1 cellular context compared by ENCODE assay signal in genomic region chr19:3500429-3501101, GRCh38.
TF ChIP-seq lines count a peak whose summit lies in the region.

TSS of gene DOHH (minus strand) at chr19:3500674. CDS start at chr19:3496814, 3,860 bp downstream.

TF ChIP-seq in neural cell, 6 proteins besides CTCF, POLR2A, EP300 and RAD21 (continued from another document):
- TF ChIP-seq SMC3 (conservative IDR thresholded peaks at IDR 0.05; ENCODE audit: poor library complexity): no peak
- TF ChIP-seq EZH2 (IDR thresholded peaks at IDR 0.05; ENCODE audit: borderline replicate concordance, insufficient read depth, low read length, poor library complexity, severe bottlenecking): no peak
- peak; percentile 98 for TF ChIP-seq MXI1 (conservative IDR thresholded peaks at IDR 0.05; ENCODE audit: poor library complexity, severe bottlenecking)
- TF ChIP-seq TAF1 (IDR thresholded peaks at IDR 0.05; ENCODE audit: low read depth): peak; percentile 99
